ENCODE assay signal across 1 cellular context in genomic region chr14:92513204-92513965, GRCh38.
TF ChIP-seq lines count a peak whose summit lies in the region.

Gene RIN3, plus strand, starts transcription at chr14:92513781. Its CDS starts 152 bp downstream, at chr14:92513933.

TF ChIP-seq in HEK293, 187 proteins besides CTCF, POLR2A, EP300 and RAD21 (continued from another document and continues in another):
- TF ChIP-seq TSHZ1 (tag by site-specific recombination; IDR thresholded peaks at IDR 0.05; ENCODE audit: borderline replicate concordance): no peak
- peak; percentile 55; the same call in 1 of the 2 replicates for TF ChIP-seq KLF8 (tag by site-specific recombination; IDR thresholded peaks at IDR 0.05)
- no peak for TF ChIP-seq ZNF658 (tag by site-specific recombination; IDR thresholded peaks at IDR 0.05)
- TF ChIP-seq ZNF660 (tag by site-specific recombination; IDR thresholded peaks at IDR 0.05): 0 out of 2 replicates have a peak, but pooled peaks have one; percentile 50
- TF ChIP-seq ZBTB21 (tag by site-specific recombination; IDR thresholded peaks at IDR 0.05): no peak
- TF ChIP-seq BCL11B (tag by site-specific recombination; IDR thresholded peaks at IDR 0.05; ENCODE audit: low read depth): no peak
- TF ChIP-seq KLF9 (tag by site-specific recombination; IDR thresholded peaks at IDR 0.05; ENCODE audit: low read depth): no peak
- no peak for TF ChIP-seq ZNF354C (tag by site-specific recombination; IDR thresholded peaks at IDR 0.05; ENCODE audit: borderline replicate concordance, low read depth)
- TF ChIP-seq ZNF704 (tag by site-specific recombination; IDR thresholded peaks at IDR 0.05): no peak
- TF ChIP-seq ZNF610 (tag by site-specific recombination; IDR thresholded peaks at IDR 0.05; ENCODE audit: borderline replicate concordance): no peak
- peak; percentile 17; the same call in 1 of the 2 replicates for TF ChIP-seq ZFHX2 (tag by site-specific recombination; conservative IDR thresholded peaks at IDR 0.05)
- TF ChIP-seq ZNF501 (tag by site-specific recombination; IDR thresholded peaks at IDR 0.05): no peak
- peak; percentile 29; the same call in 1 of the 2 replicates for TF ChIP-seq ZNF24 (tag by site-specific recombination; IDR thresholded peaks at IDR 0.05)
- TF ChIP-seq GLIS1 (tag by site-specific recombination; IDR thresholded peaks at IDR 0.05): no peak
- no peak for TF ChIP-seq ZNF311 (tag by site-specific recombination; IDR thresholded peaks at IDR 0.05; ENCODE audit: borderline replicate concordance)
- no peak for TF ChIP-seq RBAK (tag by site-specific recombination; IDR thresholded peaks at IDR 0.05)
- TF ChIP-seq ZNF214 (tag by site-specific recombination; IDR thresholded peaks at IDR 0.05; ENCODE audit: borderline replicate concordance): no peak
- peak; percentile 58; the same call in 1 of the 2 replicates for TF ChIP-seq SP7 (tag by site-specific recombination; IDR thresholded peaks at IDR 0.05)
- no peak for TF ChIP-seq SP2 (tag by site-specific recombination; IDR thresholded peaks at IDR 0.05)
- TF ChIP-seq ZNF791 (tag by site-specific recombination; IDR thresholded peaks at IDR 0.05): no peak
- no peak for TF ChIP-seq ZNF248 (tag by site-specific recombination; IDR thresholded peaks at IDR 0.05)
- TF ChIP-seq MZF1 (tag by site-specific recombination; IDR thresholded peaks at IDR 0.05; ENCODE audit: borderline replicate concordance): no peak
- no peak for TF ChIP-seq KLF17 (tag by site-specific recombination; IDR thresholded peaks at IDR 0.05)
- TF ChIP-seq KLF16 (tag by site-specific recombination; IDR thresholded peaks at IDR 0.05): no peak
- TF ChIP-seq ZBTB26 (tag by site-specific recombination; optimal IDR thresholded peaks at IDR 0.05): peak; percentile 56
- TF ChIP-seq ZNF280C (tag by site-specific recombination; IDR thresholded peaks at IDR 0.05): no peak
- TF ChIP-seq KLF10 (tag by site-specific recombination; IDR thresholded peaks at IDR 0.05): 0 out of 2 replicates have a peak, but pooled peaks have one; percentile 40
- TF ChIP-seq SP3 (tag by site-specific recombination; IDR thresholded peaks at IDR 0.05): no peak
- 0 out of 2 replicates have a peak, but pooled peaks have one; percentile 35 for TF ChIP-seq ZEB2 (tag by site-specific recombination; IDR thresholded peaks at IDR 0.05)
- no peak for TF ChIP-seq ZNF514 (tag by site-specific recombination; IDR thresholded peaks at IDR 0.05)
- TF ChIP-seq ZNF174 (tag by site-specific recombination; IDR thresholded peaks at IDR 0.05): no peak
- TF ChIP-seq ZNF391 (tag by site-specific recombination; IDR thresholded peaks at IDR 0.05; ENCODE audit: borderline replicate concordance, low read depth): 0 out of 2 replicates have a peak, but pooled peaks have one; percentile 44
- TF ChIP-seq ZBTB20 (tag by site-specific recombination; IDR thresholded peaks at IDR 0.05): peak; percentile 72
- no peak for TF ChIP-seq ZBTB7A (tag by site-specific recombination; IDR thresholded peaks at IDR 0.05; ENCODE audit: low read depth)
- TF ChIP-seq ZSCAN5A (tag by site-specific recombination; IDR thresholded peaks at IDR 0.05): no peak
- no peak for TF ChIP-seq ZNF175 (tag by site-specific recombination; IDR thresholded peaks at IDR 0.05)
- TF ChIP-seq ZNF211 (tag by site-specific recombination; IDR thresholded peaks at IDR 0.05; ENCODE audit: low read depth): no peak
- no peak for TF ChIP-seq ZNF645 (tag by site-specific recombination; IDR thresholded peaks at IDR 0.05)
- no peak for TF ChIP-seq PRDM10 (tag by site-specific recombination; IDR thresholded peaks at IDR 0.05)
- no peak for TF ChIP-seq ZNF121 (tag by site-specific recombination; IDR thresholded peaks at IDR 0.05)
- TF ChIP-seq ZNF146 (tag by site-specific recombination; IDR thresholded peaks at IDR 0.05): peak; percentile 51
- no peak for TF ChIP-seq ZNF157 (tag by site-specific recombination; IDR thresholded peaks at IDR 0.05)
- no peak for TF ChIP-seq ZNF777 (tag by site-specific recombination; IDR thresholded peaks at IDR 0.05; ENCODE audit: borderline replicate concordance)
- no peak for TF ChIP-seq ZBTB49 (tag by site-specific recombination; IDR thresholded peaks at IDR 0.05; ENCODE audit: low read depth)
- TF ChIP-seq ZBTB8A (tag by site-specific recombination; IDR thresholded peaks at IDR 0.05): peak; percentile 35; the same call in 1 of the 2 replicates
- no peak for TF ChIP-seq ZNF785 (tag by site-specific recombination; IDR thresholded peaks at IDR 0.05)
- TF ChIP-seq ZNF155 (tag by site-specific recombination; IDR thresholded peaks at IDR 0.05): no peak
- no peak for TF ChIP-seq ZNF473 (tag by site-specific recombination; IDR thresholded peaks at IDR 0.05)
- TF ChIP-seq ZNF274 (IDR thresholded peaks at IDR 0.05; ENCODE audit: low read length): no peak
- TF ChIP-seq ZNF274 (tag by site-specific recombination; IDR thresholded peaks at IDR 0.05; ENCODE audit: borderline replicate concordance): no peak
- TF ChIP-seq ZNF223 (tag by site-specific recombination; IDR thresholded peaks at IDR 0.05): peak; percentile 28; the same call in 1 of the 2 replicates
